In genomic region chr6:119308048-119308570, GRCh38 we compare ENCODE assay signal across 1 cellular context.
A peak's percentile ranks its signal among the peaks of the same experiment; 100 is the strongest.
TF ChIP-seq lines count a peak whose summit lies in the region.

No MANE protein-coding gene starts in this region.

TF ChIP-seq in HepG2, 621 proteins besides CTCF, POLR2A, EP300 and RAD21 (continued from another document and continues in another):
- TF ChIP-seq ZNF800 (CRISPR knock-in tag; IDR thresholded peaks at IDR 0.05): peak; percentile 62; the same call in 1 of the 2 replicates
- peak; percentile 47 for TF ChIP-seq TCF7 (IDR thresholded peaks at IDR 0.05; ENCODE audit: low read depth)
- peak; percentile 89 for TF ChIP-seq HNF4A (CRISPR knock-in tag; IDR thresholded peaks at IDR 0.05)
- no peak for TF ChIP-seq MTA1 (CRISPR knock-in tag; IDR thresholded peaks at IDR 0.05; ENCODE audit: borderline replicate concordance)
- TF ChIP-seq NR2F6 (IDR thresholded peaks at IDR 0.05): 0 out of 2 replicates have a peak, but pooled peaks have one; percentile 18
- no peak; the same call in 1 of the 2 replicates for TF ChIP-seq NR2F6 (CRISPR knock-in tag; IDR thresholded peaks at IDR 0.05)
- peak; percentile 70; the same call in 1 of the 2 replicates for TF ChIP-seq AHDC1 (CRISPR knock-in tag; IDR thresholded peaks at IDR 0.05; ENCODE audit: borderline replicate concordance)
- no peak for TF ChIP-seq ZNF761 (CRISPR knock-in tag; conservative IDR thresholded peaks at IDR 0.05)
- peak; percentile 75; the same call in 1 of the 2 replicates for TF ChIP-seq SSRP1 (CRISPR knock-in tag; IDR thresholded peaks at IDR 0.05)
- peak; percentile 51; the same call in 1 of the 2 replicates for TF ChIP-seq ZNF317 (CRISPR knock-in tag; IDR thresholded peaks at IDR 0.05)
- 0 out of 2 replicates have a peak, but pooled peaks have one; percentile 27 for TF ChIP-seq KAT7 (CRISPR knock-in tag; IDR thresholded peaks at IDR 0.05; ENCODE audit: borderline replicate concordance)
- peak; percentile 48; the same call in 1 of the 2 replicates for TF ChIP-seq CREM (IDR thresholded peaks at IDR 0.05)
- no peak for TF ChIP-seq CREM (CRISPR knock-in tag; IDR thresholded peaks at IDR 0.05)
- TF ChIP-seq JUN (CRISPR knock-in tag; IDR thresholded peaks at IDR 0.05): peak; percentile 53; the same call in 1 of the 2 replicates
- peak; percentile 70; the same call in 1 of the 2 replicates for TF ChIP-seq NKX3-1 (CRISPR knock-in tag; IDR thresholded peaks at IDR 0.05)
- peak; percentile 34; the same call in 1 of the 3 replicates for TF ChIP-seq MXI1 (IDR thresholded peaks at IDR 0.05; ENCODE audit: borderline replicate concordance, low read depth, low read length)
- no peak for TF ChIP-seq SRF (IDR thresholded peaks at IDR 0.05; ENCODE audit: low read depth, low read length)
- TF ChIP-seq SOX5 (CRISPR knock-in tag; IDR thresholded peaks at IDR 0.05; ENCODE audit: borderline replicate concordance): peak; percentile 73
- TF ChIP-seq ZSCAN9 (CRISPR knock-in tag; IDR thresholded peaks at IDR 0.05; ENCODE audit: borderline replicate concordance): peak; percentile 66
- TF ChIP-seq ARID4A (CRISPR knock-in tag; IDR thresholded peaks at IDR 0.05; ENCODE audit: borderline replicate concordance): no peak; the same call in 1 of the 2 replicates
- TF ChIP-seq FOXP4 (CRISPR knock-in tag; IDR thresholded peaks at IDR 0.05): peak; percentile 68
- TF ChIP-seq AKNA (CRISPR knock-in tag; IDR thresholded peaks at IDR 0.05; ENCODE audit: borderline replicate concordance): peak; percentile 28; the same call in 1 of the 2 replicates
- TF ChIP-seq NR2F1 (CRISPR knock-in tag; IDR thresholded peaks at IDR 0.05): peak in 1 of 2 experiments; percentile 48; a peak in 1 of 4 replicates
- TF ChIP-seq RCOR2 (CRISPR knock-in tag; IDR thresholded peaks at IDR 0.05): peak; percentile 64; the same call in 1 of the 2 replicates
- TF ChIP-seq ELF3 (CRISPR knock-in tag; IDR thresholded peaks at IDR 0.05): peak; percentile 60
- TF ChIP-seq ZBTB3 (CRISPR knock-in tag; IDR thresholded peaks at IDR 0.05; ENCODE audit: borderline replicate concordance, low read depth): no peak
- peak; percentile 71; the same call in 1 of the 2 replicates for TF ChIP-seq MXD4 (CRISPR knock-in tag; IDR thresholded peaks at IDR 0.05)
- no peak for TF ChIP-seq ZNF687 (CRISPR knock-in tag; IDR thresholded peaks at IDR 0.05)
- no peak for TF ChIP-seq DMAP1 (CRISPR knock-in tag; IDR thresholded peaks at IDR 0.05)
- TF ChIP-seq ATF4 (CRISPR knock-in tag; IDR thresholded peaks at IDR 0.05): peak in 1 of 2 experiments; percentile 97; a peak in 3 of 4 replicates
- peak; percentile 50; the same call in 1 of the 2 replicates for TF ChIP-seq YEATS4 (CRISPR knock-in tag; IDR thresholded peaks at IDR 0.05; ENCODE audit: borderline replicate concordance)
